ENCODE assay signal across 30 cellular contexts in the genomic region with DNA sequence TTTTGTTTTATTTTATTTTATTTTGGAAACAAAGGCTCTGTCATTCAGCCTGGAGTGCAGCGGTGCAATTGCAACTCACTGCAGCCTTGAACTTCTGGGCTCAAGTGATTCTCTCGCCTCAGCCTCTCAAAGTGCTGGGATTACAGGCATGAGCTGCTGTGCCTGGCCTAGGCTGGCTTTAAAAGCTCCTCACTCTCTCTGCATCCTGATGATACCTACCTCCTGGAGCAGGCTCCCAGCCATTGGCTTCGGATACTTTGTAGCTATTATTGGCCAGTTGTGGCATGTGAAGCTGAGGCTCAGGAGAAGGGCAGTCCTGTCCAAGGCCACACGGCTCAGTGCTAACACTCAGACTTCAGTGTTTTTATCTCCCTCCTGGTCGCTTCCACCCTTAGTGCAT.
"Had no signal": no experiment of that assay in that cellular context is flagged by ENCODE, and none has a peak within 500 bp of the region (broad histone marks: within the 10 kb centered on the region; RNA-seq: fewer than 3 reads in every experiment).

No MANE protein-coding gene starts in this region.

- H3K4me3 ChIP-seq: adrenal gland, body of pancreas, MG63, Peyer's patch had no signal

- H3K9me3 ChIP-seq: adrenal gland, body of pancreas, MG63, Peyer's patch had no signal

- H3K36me3 ChIP-seq: adrenal gland had no signal

- H3K27ac Mint-ChIP-seq: activated CD4-positive, alpha-beta T cell treated with anti-CD3 and anti-CD28 coated beads for 36 hours; activated CD4-positive, alpha-beta T cell treated with anti-CD3 and anti-CD28 coated beads, Interleukin-2, amount 10 ng/mL, durations not matched to agents 7 days and 5 days; activated CD8-positive, alpha-beta T cell treated with anti-CD3 and anti-CD28 coated beads, Interleukin-2, amount 10 ng/mL, durations not matched to agents 7 days and 5 days; activated naive CD4-positive, alpha-beta T cell treated with anti-CD3 and anti-CD28 coated beads for 36 hours; activated naive CD4-positive, alpha-beta T cell treated with anti-CD3 and anti-CD28 coated beads, Interleukin-2, amount 50 U/mL, for 72 hours; WTC11 had no signal

- H3K27ac ChIP-seq: adrenal gland had no signal

- H3K27me3 ChIP-seq: adrenal gland, body of pancreas, MG63, Peyer's patch had no signal

- FAIRE-seq: astrocyte, bronchial epithelial cell, TTC549 had no signal

- H3K36me3 Mint-ChIP-seq: activated naive CD4-positive, alpha-beta T cell treated with anti-CD3 and anti-CD28 coated beads, Interleukin-2, amount 50 U/mL, for 72 hours had no signal

- H3K9me3 Mint-ChIP-seq: activated CD4-positive, alpha-beta T cell treated with anti-CD3 and anti-CD28 coated beads, Interleukin-2, amount 10 ng/mL, durations not matched to agents 7 days and 5 days; activated naive CD4-positive, alpha-beta T cell treated with anti-CD3 and anti-CD28 coated beads for 36 hours; activated naive CD4-positive, alpha-beta T cell treated with anti-CD3 and anti-CD28 coated beads, Interleukin-2, amount 50 U/mL, for 72 hours; activated T-cell treated with anti-CD3 and anti-CD28 coated beads, Interleukin-2, amount 50 U/mL, for 24 hours had no signal

- H3K4me1 Mint-ChIP-seq: activated CD4-positive, alpha-beta T cell treated with anti-CD3 and anti-CD28 coated beads, Interleukin-2, amount 10 ng/mL, durations not matched to agents 7 days and 5 days had no signal

- H3K4me3 Mint-ChIP-seq: activated CD4-positive, alpha-beta T cell treated with anti-CD3 and anti-CD28 coated beads for 36 hours; activated CD4-positive, alpha-beta T cell treated with anti-CD3 and anti-CD28 coated beads, Interleukin-2, amount 10 ng/mL, durations not matched to agents 7 days and 5 days; activated CD8-positive, alpha-beta T cell treated with anti-CD3 and anti-CD28 coated beads, Interleukin-2, amount 10 ng/mL, durations not matched to agents 7 days and 5 days; activated naive CD4-positive, alpha-beta T cell treated with anti-CD3 and anti-CD28 coated beads for 36 hours; activated T-cell treated with anti-CD3 and anti-CD28 coated beads, Interleukin-2, amount 50 U/mL, for 24 hours; WTC11 had no signal

- H3K4me1 ChIP-seq: adrenal gland had no signal

- DNase-seq: activated CD4-positive, alpha-beta T cell treated with anti-CD3 and anti-CD28 coated beads for 36 hours; activated CD4-positive, alpha-beta T cell treated with anti-CD3 and anti-CD28 coated beads, Interleukin-2, amount 10 ng/mL, durations not matched to agents 7 days and 5 days; activated CD4-positive, alpha-beta T cell treated with anti-CD3 and anti-CD28 coated beads, Interleukin-2, amount 50 U/mL, for 48 hours; activated CD8-positive, alpha-beta T cell treated with anti-CD3 and anti-CD28 coated beads, Interleukin-2, amount 10 ng/mL, durations not matched to agents 7 days and 5 days; activated gamma-delta T cell treated with Interleukin-2 at 50 U/mL for 16 hours; activated naive CD4-positive, alpha-beta T cell treated with anti-CD3 and anti-CD28 coated beads for 36 hours; activated T-cell treated with anti-CD3 and anti-CD28 coated beads, Interleukin-2, amount 50 U/mL, for 24 hours; adrenal gland; body of pancreas; cerebellar nuclear complex; Kasumi-1; NCI-H1048; NCI-H1105 treated with DMSO at 0.1 percent for 48 hours; NCI-H1436; NCI-H1694; NCI-H1930; NCI-H2081 treated with DMSO at 0.1 percent for 48 hours; NCI-H226; NCI-H446 treated with DMSO at 0.1 percent for 48 hours; NCI-H524; Peyer's patch; Right ventricle myocardium superior; RPMI8226; T-helper 1 cell had no signal

- H3K27me3 Mint-ChIP-seq: activated CD4-positive, alpha-beta T cell treated with anti-CD3 and anti-CD28 coated beads for 36 hours; activated T-cell treated with anti-CD3 and anti-CD28 coated beads, Interleukin-2, amount 50 U/mL, for 24 hours had no signal

- ATAC-seq: activated CD8-positive, alpha-beta T cell treated with anti-CD3 and anti-CD28 coated beads, Interleukin-2, amount 10 ng/mL, durations not matched to agents 7 days and 5 days; body of pancreas; WTC11 had no signal
